In the genomic region with DNA sequence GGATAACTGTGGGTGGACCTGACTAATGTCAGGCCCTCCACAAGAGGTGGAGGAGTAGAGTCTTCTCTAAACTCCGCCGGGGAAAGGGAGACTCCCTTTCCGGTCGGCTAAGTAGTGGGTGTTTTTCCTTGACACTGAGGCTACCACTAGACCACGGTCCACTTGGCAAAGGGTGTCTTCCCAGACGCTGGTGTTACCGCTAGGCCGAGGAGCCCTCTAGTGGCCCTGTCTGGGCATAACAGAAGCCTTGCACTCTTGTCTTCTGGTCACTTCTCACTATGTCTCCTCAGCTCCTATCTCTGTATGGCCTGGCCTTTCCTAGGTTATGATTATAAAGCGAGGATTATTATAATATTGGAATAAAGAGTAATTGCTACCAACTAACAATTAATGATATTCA, we compare ENCODE assay signal across 10 cellular contexts. TPM values are rescaled to one million over a fixed set of nuclear protein-coding genes. Genes with fewer than 3 reads are reported as not detected.
DNase-seq lines count a peak whose midpoint lies in the region; ATAC-seq, FAIRE-seq and TF ChIP-seq lines count a peak whose summit lies in the region.
"Not testable (repeated sequence)": the region's sequence is repeated elsewhere in the genome, so short reads cannot be mapped to it uniquely, and the experiment has no call there.
"Had no signal": no experiment of that assay in that cellular context is flagged by ENCODE, and none has a peak within 500 bp of the region (broad histone marks: within the 10 kb centered on the region; RNA-seq: fewer than 3 reads in every experiment).

No MANE protein-coding gene starts in this region.

- TF ChIP-seq CTCF in esophagus muscularis mucosa (IDR thresholded peaks at IDR 0.05) (peak in 2 of 3 experiments; percentile 15 to 53), liver (IDR thresholded peaks at IDR 0.05; ENCODE audit: low read depth, low read length, missing input control) (peak; percentile 36)

- intact Hi-C loops in esophagus muscularis mucosa (cut with DNase I): not testable (repeated sequence)

- peak in 1 of 2 donors; percentile 40 for TF ChIP-seq RAD21 in liver (IDR thresholded peaks at IDR 0.05)

- not testable (repeated sequence) for H3K4me1 ChIP-seq in esophagus muscularis mucosa; liver (ENCODE audit: control insufficient read depth in 4 of 4, insufficient read depth in 4 of 4, low read length in 3 of 4)

- not testable (repeated sequence) for FAIRE-seq in H54 (lab: Jason Lieb, UNC)

- H3K27ac Mint-ChIP-seq in stimulated activated naive CD8-positive, alpha-beta T cell treated with anti-CD3 and anti-CD28 coated beads, Interleukin-15, amount 100 ng/mL, for 72 hours: not testable (repeated sequence)

- H3K27me3 ChIP-seq in esophagus muscularis mucosa: peaks cover 0 to 13% (median 0%) of the 10 kb centered on the region in 4 donors
- not testable (repeated sequence) for H3K27me3 ChIP-seq in liver (ENCODE audit: control insufficient read depth in 4 of 4, insufficient read depth in 4 of 4, low read length in 3 of 4)

- H3K27me3 Mint-ChIP-seq in stimulated activated naive CD8-positive, alpha-beta T cell treated with anti-CD3 and anti-CD28 coated beads, Interleukin-15, amount 100 ng/mL, for 72 hours: peaks cover 26% of the 10 kb centered on the region

- not testable (repeated sequence) for H3K4me3 ChIP-seq in esophagus muscularis mucosa; liver (ENCODE audit: low read depth in 1 of 3, low read length in 3 of 3)

- not testable (repeated sequence) for H3K9ac ChIP-seq in liver (ENCODE audit: low read depth in 1 of 2, low read length in 2 of 2)

- H3K9me3 Mint-ChIP-seq in stimulated activated naive CD8-positive, alpha-beta T cell treated with anti-CD3 and anti-CD28 coated beads, Interleukin-15, amount 100 ng/mL, for 72 hours: not testable (repeated sequence)

- not testable (repeated sequence) for TF ChIP-seq POLR2A in H54 (IDR thresholded peaks at IDR 0.05; ENCODE audit: low read depth, low read length); esophagus muscularis mucosa (IDR thresholded peaks at IDR 0.05; ENCODE audit: low read depth)

- TF ChIP-seq EP300 in esophagus muscularis mucosa (IDR thresholded peaks at IDR 0.05): not testable (repeated sequence)

- ATAC-seq in stimulated activated naive CD8-positive, alpha-beta T cell treated with anti-CD3 and anti-CD28 coated beads, Interleukin-15, amount 100 ng/mL, for 72 hours: not testable (repeated sequence)

- not testable (repeated sequence) for H3K27ac ChIP-seq in esophagus muscularis mucosa (replicated peaks in 1 of 4); liver (ENCODE audit: low read depth in 1 of 2, low read length in 2 of 2)

- H3K4me1 Mint-ChIP-seq in stimulated activated naive CD8-positive, alpha-beta T cell treated with anti-CD3 and anti-CD28 coated beads, Interleukin-15, amount 100 ng/mL, for 72 hours: not testable (repeated sequence)

- not testable (repeated sequence) for H3K36me3 ChIP-seq in esophagus muscularis mucosa; liver (ENCODE audit: control insufficient read depth in 4 of 4, insufficient read depth in 3 of 4, low read depth in 1 of 4, low read length in 3 of 4)

- H3K4me3 Mint-ChIP-seq in stimulated activated naive CD8-positive, alpha-beta T cell treated with anti-CD3 and anti-CD28 coated beads, Interleukin-15, amount 100 ng/mL, for 72 hours: not testable (repeated sequence)

- 46% methylated on average over 8 of the region's 9 CpGs for WGBS in esophagus muscularis mucosa
- WGBS in liver: 42% methylated on average over 9 of the region's 9 CpGs

- not testable (repeated sequence) for H3K9me3 ChIP-seq in esophagus muscularis mucosa; liver (ENCODE audit: control insufficient read depth in 4 of 4, low read length in 3 of 4)

- peak; percentile 4 for DNase-seq in CMK (ENCODE audit: low read depth)
- DNase-seq in H54 (ENCODE audit: insufficient read length, low spot score): peak; percentile 12
- DNase-seq in NCI-H1105 (lab: John Stamatoyannopoulos, UW): peak; percentile 10
- DNase-seq in SHP77 treated with DMSO at 0.1 percent for 48 hours (lab: John Stamatoyannopoulos, UW): peak; percentile 25
- DNase-seq in activated naive CD4-positive, alpha-beta T cell treated with Interleukin-2 at 50 U/mL for 16 hours: peak; percentile 3
- not testable (repeated sequence) for DNase-seq in esophagus muscularis mucosa (ENCODE audit: extremely low spot score)
- peak; percentile 17 to 27 for DNase-seq in stimulated activated naive CD8-positive, alpha-beta T cell treated with anti-CD3 and anti-CD28 coated beads, Interleukin-15, amount 100 ng/mL, for 72 hours

RNA-seq across cellular contexts. Expression of a gene that starts 5.4 kb away (rescaled TPM):
- total RNA-seq in esophagus muscularis mucosa (not detected), liver (not detected)
- polyA plus RNA-seq in liver: not detected
- total RNA-seq: activated naive CD4-positive, alpha-beta T cell treated with anti-CD3 and anti-CD28 coated beads, Interleukin-2, amount 50 U/mL, for 72 hours; esophagus mucosa had no signal

RNA-seq across cellular contexts. Expression of a gene that starts 13.9 kb away (rescaled TPM):
- total RNA-seq in esophagus muscularis mucosa: not detected
- not detected for total RNA-seq in liver
- polyA plus RNA-seq in liver: not detected
- total RNA-seq: activated naive CD4-positive, alpha-beta T cell treated with anti-CD3 and anti-CD28 coated beads, Interleukin-2, amount 50 U/mL, for 72 hours; esophagus mucosa had no signal

RNA-seq across cellular contexts. Expression of a gene that starts 43.6 kb away (rescaled TPM):
- total RNA-seq in esophagus muscularis mucosa (under 1 TPM in 1 of 4 donors, not detected in 3; 0.29 TPM), liver (not detected)
- not detected for polyA plus RNA-seq in liver
- total RNA-seq: esophagus mucosa had no signal
